23 cellular contexts compared by ENCODE assay signal in genomic region chr9:122286764-122287163, GRCh38. TPM values are rescaled to one million over a fixed set of nuclear protein-coding genes. Genes with fewer than 3 reads are reported as not detected.
A peak's percentile ranks its signal among the peaks of the same experiment; 100 is the strongest.
DNase-seq lines count a peak whose midpoint lies in the region; ATAC-seq, FAIRE-seq and TF ChIP-seq lines count a peak whose summit lies in the region.
"Had no signal": no experiment of that assay in that cellular context is flagged by ENCODE, and none has a peak within 500 bp of the region (broad histone marks: within the 10 kb centered on the region; RNA-seq: fewer than 3 reads in every experiment).

No MANE protein-coding gene starts in this region.

- H3K36me3 Mint-ChIP-seq in chondrocyte (ENCODE audit: low read depth): peaks cover 18% of the 10 kb centered on the region
- H3K36me3 Mint-ChIP-seq in activated CD4-positive, alpha-beta T cell treated with anti-CD3 and anti-CD28 coated beads for 36 hours (ENCODE audit: low read depth): peaks cover 59% of the 10 kb centered on the region
- H3K36me3 Mint-ChIP-seq: natural killer cell had no signal

- no peak overlapping the region for H3K27ac ChIP-seq in GM12878 (ENCODE audit: control insufficient read depth, insufficient read depth)
- H3K27ac ChIP-seq: prostate gland, testis had no signal

- BruUV-seq in GM12878 (replicated peaks; lab: Mats Ljungman, UMichigan): no TSS peak

- DNase-seq in GM12878 (ENCODE audit: low read depth, low spot score) (peak; percentile 27), chondrocyte (ENCODE audit: low spot score) (no peak), T-helper 2 cell (no peak)
- no peak for DNase-seq in activated CD4-positive, alpha-beta T cell treated with anti-CD3 and anti-CD28 coated beads for 36 hours
- DNase-seq in activated CD4-positive, alpha-beta T cell treated with anti-CD3 and anti-CD28 coated beads, Interleukin-2, amount 50 U/mL, for 4 hours: no peak
- DNase-seq: activated CD4-positive, CD25-positive, alpha-beta regulatory T cell treated with anti-CD3 and anti-CD28 coated beads, Interleukin-2, amount 50 U/mL, for 72 hours; amygdala; central memory CD4-positive, alpha-beta T cell; COR-L47; natural killer cell; NCI-H187 treated with DMSO at 0.1 percent for 48 hours; NCI-H345; NK-92 treated with Interleukin-12 subunit alpha and Interleukin-12 subunit beta, amount 100 ng/mL, for 24 hours; SHP77; T-helper 17 cell; testis had no signal

- no peak overlapping the region for H3K27ac Mint-ChIP-seq in chondrocyte (ENCODE audit: unreplicated experiment)
- no peak overlapping the region for H3K27ac Mint-ChIP-seq in activated CD4-positive, alpha-beta T cell treated with anti-CD3 and anti-CD28 coated beads for 36 hours
- H3K27ac Mint-ChIP-seq: GM23338, natural killer cell, T-helper 17 cell had no signal

- H3K9me3 ChIP-seq in GM12878 (replicated peaks; ENCODE audit: control insufficient read depth, insufficient read depth, low read length): no peaks in the 10 kb centered on the region
- H3K9me3 ChIP-seq: prostate gland, testis had no signal

- 32% methylated on average over 1 of the region's 1 CpG for WGBS in GM12878 (ENCODE audit: insufficient coverage, insufficient replicate concordance, low lambda C conversion rate, missing lambda C conversion rate)

- H3K4me1 ChIP-seq in GM12878 (ENCODE audit: control insufficient read depth, insufficient read depth, low read length): 0 out of 2 replicates have a peak, but pooled peaks cover 6% of the 10 kb centered on the region
- H3K4me1 ChIP-seq: prostate gland, testis had no signal

- peaks cover 6% of the 10 kb centered on the region for H3K4me1 Mint-ChIP-seq in chondrocyte (ENCODE audit: low read depth)
- peaks cover 3% of the 10 kb centered on the region for H3K4me1 Mint-ChIP-seq in activated CD4-positive, alpha-beta T cell treated with anti-CD3 and anti-CD28 coated beads for 36 hours
- H3K4me1 Mint-ChIP-seq: natural killer cell had no signal

- H3K4me3 ChIP-seq in GM12878: no peak overlapping the region
- H3K4me3 ChIP-seq: GM23338, lung, prostate gland, skin epidermis, testis had no signal

- H3K27me3 Mint-ChIP-seq in chondrocyte (ENCODE audit: low read depth): no peaks in the 10 kb centered on the region
- H3K27me3 Mint-ChIP-seq in activated CD4-positive, alpha-beta T cell treated with anti-CD3 and anti-CD28 coated beads for 36 hours: no peaks in the 10 kb centered on the region
- H3K27me3 Mint-ChIP-seq: T-helper 17 cell had no signal

- H3K4me3 Mint-ChIP-seq in chondrocyte (ENCODE audit: unreplicated experiment): no peak overlapping the region
- no peak overlapping the region for H3K4me3 Mint-ChIP-seq in activated CD4-positive, alpha-beta T cell treated with anti-CD3 and anti-CD28 coated beads for 36 hours
- H3K4me3 Mint-ChIP-seq: GM23338, natural killer cell, T-helper 17 cell had no signal

- no peak for TF ChIP-seq RAD21 in GM12878 (IDR thresholded peaks at IDR 0.05; ENCODE audit: insufficient read depth, low read depth, low read length)

- CTCF ChIA-PET in GM12878 (lab: Yijun Ruan, JAX): interaction anchor here (0.6 to 1.1 kb wide), 2 partner anchors 162 to 189 kb away, joined by 3 read pairs; no protein-coding TSS in a partner anchor
- CTCF ChIA-PET in activated CD4-positive, alpha-beta T cell treated with anti-CD3 and anti-CD28 coated beads for 36 hours (lab: Charles Lee): interaction anchor here (1.0 kb wide), 1 partner anchor 188 kb away, joined by 3 read pairs; no protein-coding TSS in a partner anchor

- POLR2A ChIA-PET in GM12878 (lab: Charles Lee): no interaction called here
- POLR2A ChIA-PET in activated CD4-positive, alpha-beta T cell treated with anti-CD3 and anti-CD28 coated beads for 36 hours (lab: Charles Lee): no interaction called here

- peaks cover 12 to 33% of the 10 kb centered on the region in 2 experiments for H3K36me3 ChIP-seq in GM12878 (ENCODE audit: control insufficient read depth in 2 of 2, insufficient read depth in 2 of 2, low read length in 1 of 2)

- ATAC-seq in GM18498 (IDR thresholded peaks at IDR 0.05; ENCODE audit: unreplicated experiment): peak; percentile 76
- ATAC-seq in GM19397 (IDR thresholded peaks at IDR 0.05; ENCODE audit: unreplicated experiment): peak; percentile 55
- peak; percentile 59 for ATAC-seq in HG03060 (IDR thresholded peaks at IDR 0.05; ENCODE audit: low read depth, unreplicated experiment)
- ATAC-seq in GM12878: peak; percentile 79
- ATAC-seq in activated CD4-positive, alpha-beta T cell treated with anti-CD3 and anti-CD28 coated beads for 36 hours: no peak
- ATAC-seq: GM23338, natural killer cell, T-helper 17 cell had no signal

- no peak overlapping the region for H3K9ac ChIP-seq in GM12878 (ENCODE audit: control insufficient read depth, insufficient read depth, low read length)

- RAD21 ChIA-PET in GM12878 (lab: Charles Lee; ENCODE audit: unreplicated experiment): no interaction called here

- H3K27me3 ChIP-seq in GM12878 (replicated peaks in 1 of 2; ENCODE audit: control insufficient read depth in 2 of 2, insufficient read depth in 2 of 2, low read length in 1 of 2): no peaks in the 10 kb centered on the region
- H3K27me3 ChIP-seq: testis had no signal

- TF ChIP-seq POLR2A in GM12878 (IDR thresholded peaks at IDR 0.05; ENCODE audit: low read depth, low read length): no peak

- no peak for FAIRE-seq in GM12878 (lab: Jason Lieb, UNC)

- intact Hi-C loops in GM12878 (cut with micrococcal nuclease; ENCODE audit: unreplicated experiment): no loop called here
- intact Hi-C loops in activated CD4-positive, alpha-beta T cell treated with anti-CD3 and anti-CD28 coated beads for 36 hours (cut with DNase I, micrococcal nuclease): no loop called here

- no peaks in the 10 kb centered on the region for H3K79me2 ChIP-seq in GM12878 (ENCODE audit: control insufficient read depth, insufficient read depth, low read length)

- TF ChIP-seq EP300 in GM12878 (IDR thresholded peaks at IDR 0.05; ENCODE audit: borderline replicate concordance in 1 of 2, control insufficient read depth in 1 of 2, low read depth in 2 of 2, low read length in 2 of 2): peak in 1 of 2 experiments; percentile 46; a peak in 1 of 4 replicates

- H3K4me2 ChIP-seq in GM12878 (ENCODE audit: control insufficient read depth, insufficient read depth): peak overlapping the region; percentile 19; the same call in 1 of the 2 replicates
- H3K4me2 ChIP-seq: GM23338 had no signal

- H3K9me3 Mint-ChIP-seq in chondrocyte (ENCODE audit: low read depth): no peaks in the 10 kb centered on the region
- no peaks in the 10 kb centered on the region for H3K9me3 Mint-ChIP-seq in activated CD4-positive, alpha-beta T cell treated with anti-CD3 and anti-CD28 coated beads for 36 hours (ENCODE audit: low read depth)
- H3K9me3 Mint-ChIP-seq: GM23338, natural killer cell had no signal

- in situ Hi-C loops in GM12878 (cut with MboI): no loop called here

- no peak overlapping the region for H2AFZ ChIP-seq in GM12878 (ENCODE audit: control insufficient read depth, low read depth, low read length)
- H2AFZ ChIP-seq: GM23338 had no signal

- SMC1A ChIA-PET in GM12878 (lab: Charles Lee; ENCODE audit: uncharacterized antibody, unreplicated experiment): no interaction called here

- no peak for TF ChIP-seq CTCF in GM12878 (IDR thresholded peaks at IDR 0.05 in 2 of 3, conservative IDR thresholded peaks at IDR 0.05 in 1 of 3; ENCODE audit: control insufficient read depth in 2 of 3, extremely low read depth in 1 of 3, insufficient read depth in 1 of 3, low read depth in 3 of 3, low read length in 3 of 3)
- no peak for TF ChIP-seq CTCF in chondrocyte (IDR thresholded peaks at IDR 0.05)

- no peaks in the 10 kb centered on the region for H4K20me1 ChIP-seq in GM12878 (ENCODE audit: control insufficient read depth, insufficient read depth)

RNA-seq across cellular contexts. Expression of gene MRRF, which starts 22.1 kb away (rescaled TPM):
- 111 and 125 TPM in 2 replicates for total RNA-seq in GM12878 (2013; cell fraction: nucleolus; rRNA removed)
- 74.9 and 75.1 TPM in 2 replicates for total RNA-seq in GM12878 (2014; rRNA removed)
- 75.4 and 80.5 TPM in 2 replicates for total RNA-seq in GM12878 (2014; rRNA removed; fragmentation: Illumina TruSeq; extraction: Trizol)
- 55.7 and 64.8 TPM in 2 replicates for total RNA-seq in GM12878 (2021)
- polyA plus RNA-seq in GM12878 (2011; ENCODE audit: low read depth): 39.7 TPM
- polyA plus RNA-seq in GM12878 (2011; rRNA removed): 111 and 123 TPM in 2 replicates
- polyA plus RNA-seq in GM12878 (2011; cell fraction: cytosol; rRNA removed): 65.9 and 69.4 TPM in 2 replicates
- polyA plus RNA-seq in GM12878 (2011; cell fraction: nucleus; rRNA removed): 122 and 181 TPM in 2 replicates
- polyA plus RNA-seq in GM12878 (2012): 37.9 and 49.2 TPM in 2 replicates
- polyA plus RNA-seq in GM12878 (2014; fragmentation: Illumina TruSeq; extraction: Trizol): 112 and 152 TPM in 2 replicates
- 10 to 100 TPM; 75.2 to 95.3 TPM for polyA plus RNA-seq in GM12878 (2014; fragmentation: Nextera tagmentation; extraction: Ambion mirVana)
- 75.3 and 87.4 TPM in 2 replicates for polyA plus RNA-seq in GM12878 (2014; rRNA removed)
- polyA plus RNA-seq in GM12878 (2016; fragmentation: Nextera tagmentation; extraction: Ambion mirVana): 10 to 100 TPM; 72.5 to 77.5 TPM
- 62.7 and 70.5 TPM in 2 replicates for polyA minus RNA-seq in GM12878 (2011; rRNA and poly(A)+ RNA removed)
- polyA minus RNA-seq in GM12878 (2011; cell fraction: cytosol; rRNA and poly(A)+ RNA removed): 17.8 and 25.9 TPM in 2 replicates
- polyA minus RNA-seq in GM12878 (2011; cell fraction: nucleus; rRNA and poly(A)+ RNA removed): 68.1 and 73.4 TPM in 2 replicates
- total RNA-seq in chondrocyte: 18.3 to 25.4 TPM (median 21.7 TPM) in 3 replicates
- total RNA-seq in activated CD4-positive, alpha-beta T cell treated with anti-CD3 and anti-CD28 coated beads for 36 hours: 10 to 100 TPM; 57.3 to 61.5 TPM

RNA-seq across cellular contexts. Expression of gene RBM18, which starts 22.1 kb away (rescaled TPM):
- total RNA-seq in GM12878 (2013; cell fraction: nucleolus; rRNA removed): 9.0 and 9.4 TPM in 2 replicates
- total RNA-seq in GM12878 (2014; rRNA removed) (6.4 and 7.9 TPM in 2 replicates), GM12878 (2014; rRNA removed; fragmentation: Illumina TruSeq; extraction: Trizol) (10.3 and 10.5 TPM in 2 replicates), GM12878 (2021) (18.2 and 18.6 TPM in 2 replicates), chondrocyte (18.7 to 20.2 TPM (median 18.8 TPM) in 3 replicates)
- 7.0 TPM for polyA plus RNA-seq in GM12878 (2011; ENCODE audit: low read depth)
- polyA plus RNA-seq in GM12878 (2011; rRNA removed) (36.9 and 59.3 TPM in 2 replicates), GM12878 (2014; fragmentation: Illumina TruSeq; extraction: Trizol) (23.8 and 25.6 TPM in 2 replicates), GM12878 (2014; fragmentation: Nextera tagmentation; extraction: Ambion mirVana) (10 to 100 TPM; 41.0 to 42.2 TPM), GM12878 (2014; rRNA removed) (10.9 and 11.5 TPM in 2 replicates), GM12878 (2016; fragmentation: Nextera tagmentation; extraction: Ambion mirVana) (10 to 100 TPM; 42.9 to 46.8 TPM)
- 12.3 and 13.0 TPM in 2 replicates for polyA plus RNA-seq in GM12878 (2011; cell fraction: cytosol; rRNA removed)
- 8.6 and 10.2 TPM in 2 replicates for polyA plus RNA-seq in GM12878 (2011; cell fraction: nucleus; rRNA removed)
- 11.2 and 12.8 TPM in 2 replicates for polyA plus RNA-seq in GM12878 (2012)
- 11.8 and 20.6 TPM in 2 replicates for polyA minus RNA-seq in GM12878 (2011; rRNA and poly(A)+ RNA removed)
- 4.9 and 7.2 TPM in 2 replicates for polyA minus RNA-seq in GM12878 (2011; cell fraction: cytosol; rRNA and poly(A)+ RNA removed)
- polyA minus RNA-seq in GM12878 (2011; cell fraction: nucleus; rRNA and poly(A)+ RNA removed): 2.8 and 4.5 TPM in 2 replicates
- 10 to 100 TPM; 22.3 to 28.6 TPM for total RNA-seq in activated CD4-positive, alpha-beta T cell treated with anti-CD3 and anti-CD28 coated beads for 36 hours

RNA-seq across cellular contexts. Expression of gene LHX6, which starts 58.0 kb away (rescaled TPM):
- total RNA-seq in GM12878 (2013; cell fraction: nucleolus; rRNA removed): not detected in 2 replicates
- not detected in 2 replicates for total RNA-seq in GM12878 (2014; rRNA removed)
- total RNA-seq in GM12878 (2014; rRNA removed; fragmentation: Illumina TruSeq; extraction: Trizol): not detected in 2 replicates
- total RNA-seq in GM12878 (2021): not detected in 2 replicates
- not detected for polyA plus RNA-seq in GM12878 (2011; ENCODE audit: low read depth)
- not detected in 2 replicates for polyA plus RNA-seq in GM12878 (2011; rRNA removed)
- polyA plus RNA-seq in GM12878 (2011; cell fraction: cytosol; rRNA removed): not detected in 2 replicates
- not detected in 2 replicates for polyA plus RNA-seq in GM12878 (2011; cell fraction: nucleus; rRNA removed)
- 0.03 TPM in 1 of 2 replicates, not detected in the other for polyA plus RNA-seq in GM12878 (2012)
- polyA plus RNA-seq in GM12878 (2014; fragmentation: Illumina TruSeq; extraction: Trizol): not detected in 2 replicates
- polyA plus RNA-seq in GM12878 (2014; fragmentation: Nextera tagmentation; extraction: Ambion mirVana): not detected
- not detected in 2 replicates for polyA plus RNA-seq in GM12878 (2014; rRNA removed)
- polyA plus RNA-seq in GM12878 (2016; fragmentation: Nextera tagmentation; extraction: Ambion mirVana): not detected
- not detected in 2 replicates for polyA minus RNA-seq in GM12878 (2011; rRNA and poly(A)+ RNA removed)
- not detected in 2 replicates for polyA minus RNA-seq in GM12878 (2011; cell fraction: cytosol; rRNA and poly(A)+ RNA removed)
- polyA minus RNA-seq in GM12878 (2011; cell fraction: nucleus; rRNA and poly(A)+ RNA removed): not detected in 2 replicates
- total RNA-seq in chondrocyte: not detected in 3 replicates
- under 1 TPM in 1 of 2 experiments, not detected in 1; 0.11 TPM for total RNA-seq in activated CD4-positive, alpha-beta T cell treated with anti-CD3 and anti-CD28 coated beads for 36 hours
- total RNA-seq: natural killer cell, T-helper 17 cell had no signal
